1 cellular context compared by ENCODE assay signal in genomic region chr18:80108122-80108536, GRCh38.
TF ChIP-seq lines count a peak whose summit lies in the region.

No MANE protein-coding gene starts in this region.

TF ChIP-seq in HepG2, 621 proteins besides CTCF, POLR2A, EP300 and RAD21 (continued from another document):
- TF ChIP-seq ZBTB4 (CRISPR knock-in tag; IDR thresholded peaks at IDR 0.05; ENCODE audit: borderline replicate concordance) = peak; percentile 6; the same call in 1 of the 2 replicates
- TF ChIP-seq ZNF280B (CRISPR knock-in tag; IDR thresholded peaks at IDR 0.05; ENCODE audit: borderline replicate concordance) = 0 out of 2 replicates have a peak, but pooled peaks have one; percentile 52
- TF ChIP-seq EZH2 (conservative IDR thresholded peaks at IDR 0.05; ENCODE audit: low read depth, low read length) = no peak
- no peak for TF ChIP-seq ZNF441 (CRISPR knock-in tag; IDR thresholded peaks at IDR 0.05; ENCODE audit: borderline replicate concordance)
- no peak for TF ChIP-seq HBP1 (CRISPR knock-in tag; IDR thresholded peaks at IDR 0.05; ENCODE audit: low read depth)
- TF ChIP-seq ZNF253 (CRISPR knock-in tag; IDR thresholded peaks at IDR 0.05; ENCODE audit: borderline replicate concordance) = no peak
- TF ChIP-seq ZNF546 (CRISPR knock-in tag; conservative IDR thresholded peaks at IDR 0.05) = 0 out of 2 replicates have a peak, but pooled peaks have one; percentile 49
- TF ChIP-seq KMT2A (CRISPR knock-in tag; IDR thresholded peaks at IDR 0.05) = no peak
- TF ChIP-seq ZNF343 (CRISPR knock-in tag; IDR thresholded peaks at IDR 0.05) = no peak
- TF ChIP-seq TIGD3 (CRISPR knock-in tag; IDR thresholded peaks at IDR 0.05; ENCODE audit: borderline replicate concordance) = no peak
- TF ChIP-seq PPARG (CRISPR knock-in tag; conservative IDR thresholded peaks at IDR 0.05) = no peak
- TF ChIP-seq ZNF3 (CRISPR knock-in tag; IDR thresholded peaks at IDR 0.05) = no peak
- no peak for TF ChIP-seq ZBTB7B (CRISPR knock-in tag; IDR thresholded peaks at IDR 0.05)
- TF ChIP-seq ZNF772 (CRISPR knock-in tag; IDR thresholded peaks at IDR 0.05) = no peak
- no peak for TF ChIP-seq SP1 (IDR thresholded peaks at IDR 0.05)
- TF ChIP-seq SP1 (CRISPR knock-in tag; IDR thresholded peaks at IDR 0.05) = no peak
- TF ChIP-seq GPN1 (CRISPR knock-in tag; IDR thresholded peaks at IDR 0.05; ENCODE audit: borderline replicate concordance) = no peak
- no peak for TF ChIP-seq MTF1 (CRISPR knock-in tag; IDR thresholded peaks at IDR 0.05)
- 0 out of 2 replicates have a peak, but pooled peaks have one; percentile 7 for TF ChIP-seq ZNF605 (CRISPR knock-in tag; IDR thresholded peaks at IDR 0.05)
- TF ChIP-seq AHR (CRISPR knock-in tag; IDR thresholded peaks at IDR 0.05) = no peak
- no peak for TF ChIP-seq CHD4 (IDR thresholded peaks at IDR 0.05; ENCODE audit: borderline replicate concordance, low read length)
- no peak for TF ChIP-seq ETV5 (CRISPR knock-in tag; IDR thresholded peaks at IDR 0.05; ENCODE audit: borderline replicate concordance)
- no peak for TF ChIP-seq NCOA2 (CRISPR knock-in tag; IDR thresholded peaks at IDR 0.05)
- TF ChIP-seq ZFP82 (CRISPR knock-in tag; IDR thresholded peaks at IDR 0.05; ENCODE audit: borderline replicate concordance) = no peak
- TF ChIP-seq ZBTB33 (CRISPR knock-in tag; IDR thresholded peaks at IDR 0.05) = peak; percentile 79
- peak; percentile 97 for TF ChIP-seq ZBTB38 (CRISPR knock-in tag; IDR thresholded peaks at IDR 0.05)
- no peak for TF ChIP-seq PHF8 (CRISPR knock-in tag; IDR thresholded peaks at IDR 0.05)
- TF ChIP-seq FOXP1 (IDR thresholded peaks at IDR 0.05) = no peak
- TF ChIP-seq FOXP1 (CRISPR knock-in tag; IDR thresholded peaks at IDR 0.05) = no peak
- TF ChIP-seq SP4 (CRISPR knock-in tag; IDR thresholded peaks at IDR 0.05) = 0 out of 2 replicates have a peak, but pooled peaks have one; percentile 21
- no peak for TF ChIP-seq IKZF5 (CRISPR knock-in tag; IDR thresholded peaks at IDR 0.05)
- 0 out of 2 replicates have a peak, but pooled peaks have one; percentile 31 for TF ChIP-seq NRL (CRISPR knock-in tag; IDR thresholded peaks at IDR 0.05; ENCODE audit: borderline replicate concordance)
- TF ChIP-seq DDIT3 (CRISPR knock-in tag; IDR thresholded peaks at IDR 0.05) = no peak
- peak; percentile 27 for TF ChIP-seq HNRNPLL (IDR thresholded peaks at IDR 0.05; ENCODE audit: low read depth, low read length, poor library complexity, severe bottlenecking)
- no peak for TF ChIP-seq ZNF549 (CRISPR knock-in tag; IDR thresholded peaks at IDR 0.05)
- TF ChIP-seq ZNF691 (CRISPR knock-in tag; IDR thresholded peaks at IDR 0.05; ENCODE audit: borderline replicate concordance, low read depth) = no peak
- no peak for TF ChIP-seq ZNF317 (CRISPR knock-in tag; IDR thresholded peaks at IDR 0.05)
- no peak for TF ChIP-seq ZNF510 (CRISPR knock-in tag; IDR thresholded peaks at IDR 0.05; ENCODE audit: low read depth)
- TF ChIP-seq RELA (CRISPR knock-in tag; IDR thresholded peaks at IDR 0.05) = no peak
- TF ChIP-seq ZSCAN29 (CRISPR knock-in tag; conservative IDR thresholded peaks at IDR 0.05) = no peak
- peak; percentile 66 for TF ChIP-seq ZNF687 (CRISPR knock-in tag; IDR thresholded peaks at IDR 0.05)
- TF ChIP-seq TSC22D2 (CRISPR knock-in tag; IDR thresholded peaks at IDR 0.05; ENCODE audit: borderline replicate concordance) = no peak
- no peak for TF ChIP-seq CC2D1A (CRISPR knock-in tag; IDR thresholded peaks at IDR 0.05)
- TF ChIP-seq GPBP1L1 (CRISPR knock-in tag; IDR thresholded peaks at IDR 0.05) = no peak
- TF ChIP-seq ATF7-NPFF (CRISPR knock-in tag; IDR thresholded peaks at IDR 0.05; ENCODE audit: low read depth) = no peak
- no peak for TF ChIP-seq ZNF639 (CRISPR knock-in tag; conservative IDR thresholded peaks at IDR 0.05)
- TF ChIP-seq TRIM24 (CRISPR knock-in tag; IDR thresholded peaks at IDR 0.05) = no peak
